ENCODE assay signal across 1 cellular context in genomic region chr15:63968700-63969099, GRCh38.
TF ChIP-seq lines count a peak whose summit lies in the region.

No MANE protein-coding gene starts in this region.

TF ChIP-seq in GM12878, 131 proteins besides CTCF, POLR2A, EP300 and RAD21 (continued from another document):
- TF ChIP-seq ZBTB4 (CRISPR knock-in tag; IDR thresholded peaks at IDR 0.05) (no peak), E4F1 (IDR thresholded peaks at IDR 0.05; ENCODE audit: borderline replicate concordance, partially characterized antibody) (no peak), GABPA (IDR thresholded peaks at IDR 0.05; ENCODE audit: low read depth) (no peak), RELA (IDR thresholded peaks at IDR 0.05; ENCODE audit: borderline replicate concordance, partially characterized antibody) (no peak), CBX5 (IDR thresholded peaks at IDR 0.05; ENCODE audit: low read depth) (no peak), ZNF687 (IDR thresholded peaks at IDR 0.05) (no peak), ZNF217 (IDR thresholded peaks at IDR 0.05) (no peak), CHD4 (IDR thresholded peaks at IDR 0.05) (no peak), CUX1 (IDR thresholded peaks at IDR 0.05; ENCODE audit: insufficient replicate concordance, low read depth, low read length) (no peak), REST (IDR thresholded peaks at IDR 0.05; ENCODE audit: low read depth, low read length) (no peak), ZNF592 (IDR thresholded peaks at IDR 0.05) (no peak)
